Comparison of ENCODE assay signal across 19 cellular contexts in genomic region chr9:304106-304505, GRCh38.
DNase-seq lines count a peak whose midpoint lies in the region; ATAC-seq and TF ChIP-seq lines count a peak whose summit lies in the region.
"Had no signal": no experiment of that assay in that cellular context is flagged by ENCODE, and none has a peak within 500 bp of the region (broad histone marks: within the 10 kb centered on the region; RNA-seq: fewer than 3 reads in every experiment).

No MANE protein-coding gene starts in this region.

- peak overlapping the region; percentile 13; the same call in 1 of the 2 replicates for H3K27ac ChIP-seq in VCaP
- peak overlapping the region; percentile 25 to 47 for H3K27ac ChIP-seq in esophagus (ENCODE audit: low read depth in 2 of 2, low read length in 1 of 2)
- H3K27ac ChIP-seq in neutrophil, result peak overlapping the region; percentile 14
- H3K27ac ChIP-seq: tibial artery had no signal

- H3K4me1 ChIP-seq in esophagus (ENCODE audit: control insufficient read depth in 2 of 2, insufficient read depth in 2 of 2, low read length in 1 of 2) (no peaks in the 10 kb centered on the region), neutrophil (ENCODE audit: control insufficient read depth in 1 of 2, insufficient read depth in 1 of 2, low read depth in 1 of 2, low read length in 1 of 2) (peaks cover 4 to 6% of the 10 kb centered on the region in 2 experiments)
- H3K4me1 ChIP-seq: BE2C, tibial artery had no signal

- no peak for ATAC-seq in sciatic nerve
- ATAC-seq: left ventricle myocardium superior; naive thymus-derived CD4-positive, alpha-beta T cell; stimulated activated memory B cell treated with anti-CD40 and anti-IgM and Interleukin-4, amounts not matched to agents 10 μg/mL and 1 μg/mL and 100 μg/mL, for 72 hours had no signal

- H3K9me3 ChIP-seq in esophagus (ENCODE audit: control insufficient read depth in 2 of 2, insufficient read depth in 1 of 2, low read depth in 1 of 2, low read length in 1 of 2) (no peaks in the 10 kb centered on the region), neutrophil (no peaks in the 10 kb centered on the region)
- H3K9me3 ChIP-seq: BE2C, tibial artery had no signal

- H3K36me3 ChIP-seq in esophagus (ENCODE audit: control insufficient read depth in 2 of 2, insufficient read depth in 2 of 2, low read length in 1 of 2), result no peaks in the 10 kb centered on the region
- peaks cover 82% of the 10 kb centered on the region for H3K36me3 ChIP-seq in neutrophil
- H3K36me3 ChIP-seq: BE2C, tibial artery had no signal

- H3K4me3 ChIP-seq in esophagus (ENCODE audit: low read depth in 1 of 2, low read length in 2 of 2), result peak overlapping the region in 1 of 2 donors; percentile 12
- no peak overlapping the region for H3K4me3 ChIP-seq in neutrophil (ENCODE audit: low read depth in 1 of 2, low read length in 1 of 2)
- H3K4me3 ChIP-seq: tibial artery had no signal

- TF ChIP-seq CTCF in VCaP (conservative IDR thresholded peaks at IDR 0.05) (no peak), neutrophil (IDR thresholded peaks at IDR 0.05) (no peak)

- 56 to 62% methylated on average over 4 of the region's 4 CpGs for WGBS in esophagus, 2 donors

- H3K27me3 ChIP-seq in esophagus (ENCODE audit: control insufficient read depth in 1 of 2, insufficient read depth in 2 of 2, low read length in 2 of 2), result no peaks in the 10 kb centered on the region
- H3K27me3 ChIP-seq in neutrophil, result no peaks in the 10 kb centered on the region
- H3K27me3 ChIP-seq: BE2C, tibial artery had no signal

- DNase-seq in ELF-1 (ENCODE audit: low read depth, low spot score) (peak; percentile 24), sciatic nerve (ENCODE audit: low spot score) (no peak), NCI-H2227 treated with DMSO at 0.1 percent for 48 hours (lab: John Stamatoyannopoulos, UW) (no peak), NOMO-1 treated with dmso at 0.1 percent for 144 hours (lab: John Stamatoyannopoulos, UW; ENCODE audit: unreplicated experiment) (no peak)
- DNase-seq: activated CD4-positive, alpha-beta T cell treated with anti-CD3 and anti-CD28 coated beads for 1 hour; activated CD8-positive, alpha-beta memory T cell treated with anti-CD3 and anti-CD28 coated beads, Interleukin-2, amount 50 U/mL, for 48 hours; activated naive CD8-positive, alpha-beta T cell treated with anti-CD3 and anti-CD28 coated beads, Interleukin-2, amount 10 ng/mL, durations not matched to agents 7 days and 5 days; BE2C; caudate nucleus; IMR-90; left ventricle myocardium superior; naive thymus-derived CD4-positive, alpha-beta T cell; NCI-H2171 treated with DMSO at 0.1 percent for 48 hours; SHP77; tibial artery had no signal

- intact Hi-C loops in sciatic nerve (cut with DNase I), result no loop called here
